36 cellular contexts compared by ENCODE assay signal in genomic region chr1:172416482-172417035, GRCh38. TPM values are rescaled to one million over a fixed set of nuclear protein-coding genes. Genes with fewer than 3 reads are reported as not detected.
"Had no signal": no experiment of that assay in that cellular context is flagged by ENCODE, and none has a peak within 500 bp of the region (broad histone marks: within the 10 kb centered on the region; RNA-seq: fewer than 3 reads in every experiment).

No MANE protein-coding gene starts in this region.

- H3K36me3 ChIP-seq: esophagus squamous epithelium, heart right ventricle, neural progenitor cell, right lobe of liver, stomach, thyroid gland, vagina had no signal

- H3K36me3 Mint-ChIP-seq: natural killer cell; neural progenitor cell; stimulated activated effector memory CD8-positive, alpha-beta T cell treated with anti-CD3 and anti-CD28 coated beads, Interleukin-12 subunit alpha, Interleukin-12 subunit beta, amount 100 ng/mL, for 72 hours had no signal

- H3K27me3 Mint-ChIP-seq: progenitor cell of endocrine pancreas had no signal

- FAIRE-seq: endometrium, islet of Langerhans had no signal

- H3K27me3 ChIP-seq: esophagus squamous epithelium, heart right ventricle, neural progenitor cell, right lobe of liver, stomach, thyroid gland, vagina had no signal

- H3K4me2 ChIP-seq: neural progenitor cell, smooth muscle cell had no signal

- H3K4me1 Mint-ChIP-seq: neural progenitor cell had no signal

- H3K27ac ChIP-seq: coronary artery, esophagus squamous epithelium, heart right ventricle, neural progenitor cell, parathyroid adenoma, right lobe of liver, stomach, thyroid gland, vagina had no signal

- H3K9me3 ChIP-seq: esophagus squamous epithelium, heart right ventricle, right lobe of liver, stomach, thyroid gland, vagina had no signal

- H3K4me3 ChIP-seq: coronary artery, esophagus squamous epithelium, heart right ventricle, neural progenitor cell, right lobe of liver, smooth muscle cell, stomach, thyroid gland, vagina had no signal

- H3K27ac Mint-ChIP-seq: natural killer cell; neural progenitor cell; progenitor cell of endocrine pancreas; stimulated activated effector memory CD8-positive, alpha-beta T cell treated with anti-CD3 and anti-CD28 coated beads, Interleukin-12 subunit alpha, Interleukin-12 subunit beta, amount 100 ng/mL, for 72 hours had no signal

- H3K9me3 Mint-ChIP-seq: natural killer cell; neural progenitor cell; stimulated activated effector memory CD8-positive, alpha-beta T cell treated with anti-CD3 and anti-CD28 coated beads, Interleukin-12 subunit alpha, Interleukin-12 subunit beta, amount 100 ng/mL, for 72 hours had no signal

- H3K4me3 Mint-ChIP-seq: natural killer cell; neural progenitor cell; stimulated activated effector memory CD8-positive, alpha-beta T cell treated with anti-CD3 and anti-CD28 coated beads, Interleukin-12 subunit alpha, Interleukin-12 subunit beta, amount 100 ng/mL, for 72 hours had no signal

- H3K4me1 ChIP-seq: esophagus squamous epithelium, parathyroid adenoma, right lobe of liver, stomach, vagina had no signal

- ATAC-seq: heart right ventricle; left colon; natural killer cell; right lobe of liver; stimulated activated effector memory CD8-positive, alpha-beta T cell treated with anti-CD3 and anti-CD28 coated beads, Interleukin-12 subunit alpha, Interleukin-12 subunit beta, amount 100 ng/mL, for 72 hours had no signal

- DNase-seq: dermis blood vessel endothelial cell; effector memory CD4-positive, alpha-beta T cell; erythroblast; esophagus squamous epithelium; foreskin melanocyte; glutamatergic neuron; heart right ventricle; hippocampal formation; kidney glomerular epithelial cell; left colon; natural killer cell; right lobe of liver; stimulated activated CD4-positive, alpha-beta T cell treated with anti-CD3 and anti-CD28 coated beads, Interleukin-12 subunit alpha, Interleukin-12 subunit beta, amount 100 ng/mL, for 4 hours; stimulated activated CD4-positive, alpha-beta T cell treated with anti-CD3 and anti-CD28 coated beads, Interleukin-1b, Interleukin-23, amount 100 ng/mL, for 48 hours; stimulated activated CD4-positive, alpha-beta T cell treated with anti-CD3 and anti-CD28 coated beads, Interleukin-4, amount 100 ng/mL, for 1 hour; stimulated activated naive CD4-positive, alpha-beta T cell treated with Interleukin-2 at 50 U/mL for 16 hours; stomach; thyroid gland; trophoblast cell had no signal

- H3K9ac ChIP-seq: neural progenitor cell, parathyroid adenoma had no signal

- H3K79me2 ChIP-seq: parathyroid adenoma had no signal

RNA-seq across cellular contexts. Expression of gene C1orf105, which starts 3.9 kb away (rescaled TPM):
- total RNA-seq: dermis blood vessel endothelial cell, esophagus squamous epithelium, left colon, liver, lung microvascular endothelial cell, mesenteric fat pad, mononuclear cell, natural killer cell, osteoblast, progenitor cell of endocrine pancreas, smooth muscle cell, stomach, subcutaneous adipose tissue, temporal lobe, thyroid gland, ureter, vagina had no signal
- polyA plus RNA-seq: smooth muscle cell had no signal
